8 cellular contexts compared by ENCODE assay signal in genomic region chr3:47475029-47475569, GRCh38. TPM values are rescaled to one million over a fixed set of nuclear protein-coding genes. Genes with fewer than 3 reads are reported as not detected.
DNase-seq lines count a peak whose midpoint lies in the region; FAIRE-seq and TF ChIP-seq lines count a peak whose summit lies in the region.

No MANE protein-coding gene starts in this region.

- no peaks in the 10 kb centered on the region for H3K27me3 ChIP-seq in SJCRH30
- H3K27me3 ChIP-seq in H1 (replicated peaks in 1 of 4; ENCODE audit: control insufficient read depth in 3 of 4, extremely low read depth in 1 of 4, insufficient read depth in 3 of 4, low read length in 3 of 4): no peaks in the 10 kb centered on the region
- H3K27me3 ChIP-seq in muscle layer of colon (ENCODE audit: control insufficient read depth in 1 of 2, insufficient read depth in 2 of 2, low read length in 2 of 2): no peaks in the 10 kb centered on the region

- H3K9ac ChIP-seq in H1 (replicated peaks in 1 of 4; ENCODE audit: extremely low read depth in 1 of 4, low read depth in 3 of 4, low read length in 3 of 4) (peak overlapping the region in 3 of 4 experiments; percentile 49 to 68 (median 58); a peak in 5 of 7 replicates), muscle layer of colon (ENCODE audit: low read length) (peak overlapping the region; percentile 34)

- peaks cover 2% of the 10 kb centered on the region for H3K36me3 Mint-ChIP-seq in activated naive CD4-positive, alpha-beta T cell treated with anti-CD3 and anti-CD28 coated beads, Interleukin-2, amount 10 ng/mL, durations not matched to agents 7 days and 5 days

- H3K9me3 Mint-ChIP-seq in activated naive CD4-positive, alpha-beta T cell treated with anti-CD3 and anti-CD28 coated beads, Interleukin-2, amount 10 ng/mL, durations not matched to agents 7 days and 5 days: no peaks in the 10 kb centered on the region

- H4K5ac ChIP-seq in H1 (ENCODE audit: insufficient read length, low read depth, low read length): peak overlapping the region; percentile 26

- H2BK20ac ChIP-seq in H1 (ENCODE audit: low read length): no peak overlapping the region

- no peak for TF ChIP-seq POLR2A in H1 (IDR thresholded peaks at IDR 0.05; ENCODE audit: control extremely low read depth in 1 of 2, low read depth in 2 of 2, low read length in 2 of 2)

- H3K56ac ChIP-seq in H1 (replicated peaks; ENCODE audit: insufficient read length, low read depth, low read length): peak overlapping the region; percentile 19

- peak overlapping the region; percentile 94 for H3K4me3 Mint-ChIP-seq in activated naive CD4-positive, alpha-beta T cell treated with anti-CD3 and anti-CD28 coated beads, Interleukin-2, amount 10 ng/mL, durations not matched to agents 7 days and 5 days

- H3K4ac ChIP-seq in H1 (replicated peaks; ENCODE audit: insufficient read length, low read depth, low read length): no peak overlapping the region

- H4K20me1 ChIP-seq in H1 (replicated peaks in 1 of 2; ENCODE audit: control insufficient read depth in 1 of 2, insufficient read depth in 2 of 2, low read length in 2 of 2): peaks cover 0 to 12% of the 10 kb centered on the region in 2 experiments

- H3K4me1 ChIP-seq in SJCRH30 (no peaks in the 10 kb centered on the region), H1 (replicated peaks in 1 of 4; ENCODE audit: control insufficient read depth in 3 of 4, insufficient read depth in 4 of 4, low read length in 3 of 4) (peaks cover 3 to 6% (median 4%) of the 10 kb centered on the region in 4 experiments; a peak in 3 of 7 replicates), muscle layer of colon (ENCODE audit: insufficient read depth, low read length) (peaks cover 20% of the 10 kb centered on the region)

- H2AK5ac ChIP-seq in H1 (ENCODE audit: low read depth, low read length): no peak overlapping the region

- H4K8ac ChIP-seq in H1 (ENCODE audit: extremely low read depth, insufficient read depth, low read length): no peak overlapping the region; the same call in 1 of the 2 replicates

- peak overlapping the region; percentile 89 for H3K27ac Mint-ChIP-seq in activated naive CD4-positive, alpha-beta T cell treated with anti-CD3 and anti-CD28 coated beads, Interleukin-2, amount 10 ng/mL, durations not matched to agents 7 days and 5 days

- TF ChIP-seq CTCF in H1 (IDR thresholded peaks at IDR 0.05; ENCODE audit: control extremely low read depth in 1 of 3, insufficient read depth in 1 of 3, low read depth in 1 of 3, low read length in 3 of 3): no peak

- no peaks in the 10 kb centered on the region for H3K27me3 Mint-ChIP-seq in activated naive CD4-positive, alpha-beta T cell treated with anti-CD3 and anti-CD28 coated beads, Interleukin-2, amount 10 ng/mL, durations not matched to agents 7 days and 5 days

- H3K4me3 ChIP-seq in SJCRH30 (peak overlapping the region; percentile 93), H1 (ENCODE audit: extremely low read depth in 1 of 4, insufficient read depth in 2 of 4, low read depth in 3 of 4, low read length in 4 of 4) (peak overlapping the region; percentile 76 to 91 (median 86)), muscle layer of colon (ENCODE audit: low read depth in 1 of 2, low read length in 2 of 2) (peak overlapping the region; percentile 69 to 80)

- H2BK15ac ChIP-seq in H1 (ENCODE audit: low read length): no peak overlapping the region

- 4% methylated on average over 24 of the region's 24 CpGs; no CpG with 5 or more reads in 1 of the 2 experiments for WGBS in H1 (ENCODE audit: extremely low coverage in 1 of 2, insufficient coverage in 1 of 2, insufficient read length in 1 of 2, insufficient replicate concordance in 2 of 2, low coverage in 1 of 2, low lambda C conversion rate in 2 of 2, missing lambda C conversion rate in 1 of 2), 2 experiments

- no peak overlapping the region for H3K14ac ChIP-seq in H1 (ENCODE audit: insufficient read length)

- H3K36me3 ChIP-seq in SJCRH30 (no peaks in the 10 kb centered on the region), H1 (ENCODE audit: control insufficient read depth in 2 of 4, insufficient read depth in 4 of 4, low read length in 3 of 4) (no peaks in the 10 kb centered on the region), muscle layer of colon (ENCODE audit: insufficient read depth, low read length) (no peaks in the 10 kb centered on the region)

- 0 out of 2 replicates have a peak overlapping the region, but pooled peaks have one; percentile 21 for H3K27ac ChIP-seq in SJCRH30
- no peak overlapping the region for H3K27ac ChIP-seq in H1 (ENCODE audit: low read depth, low read length)
- H3K27ac ChIP-seq in muscle layer of colon (ENCODE audit: low read depth, low read length): peak overlapping the region; percentile 83

- TF ChIP-seq EP300 in H1 (IDR thresholded peaks at IDR 0.05; ENCODE audit: borderline replicate concordance in 1 of 2, low read depth in 2 of 2, low read length in 2 of 2): no peak

- peak overlapping the region; percentile 32; the same call in 1 of the 2 replicates for H3K18ac ChIP-seq in H1 (ENCODE audit: extremely low read depth, low read length)

- peaks cover 3% of the 10 kb centered on the region; the same call in 1 of the 2 replicates for H3K23me2 ChIP-seq in H1 (ENCODE audit: low read depth, low read length)

- H2BK12ac ChIP-seq in H1 (ENCODE audit: low read depth, low read length): no peak overlapping the region

- DNase-seq in activated naive CD4-positive, alpha-beta T cell treated with anti-CD3 and anti-CD28 coated beads, Interleukin-2, amount 10 ng/mL, durations not matched to agents 7 days and 5 days: peak; percentile 26
- DNase-seq in activated naive CD4-positive, alpha-beta T cell treated with anti-CD3 and anti-CD28 coated beads, Interleukin-2, amount 50 U/mL, for 16 hours: no peak
- no peak for DNase-seq in SJCRH30
- no peak for DNase-seq in H1 (ENCODE audit: low read depth in 1 of 2, low spot score in 2 of 2)
- peak; percentile 47 for DNase-seq in ureter (ENCODE audit: low spot score)
- no peak for DNase-seq in NCI-H2196 (lab: John Stamatoyannopoulos, UW; ENCODE audit: unreplicated experiment)
- DNase-seq in H4 (ENCODE audit: low spot score): no peak

- peaks cover 6% of the 10 kb centered on the region; the same call in 1 of the 2 replicates for H3K79me1 ChIP-seq in H1 (ENCODE audit: low read depth, low read length)

- peaks cover 31% of the 10 kb centered on the region for H3K4me1 Mint-ChIP-seq in activated naive CD4-positive, alpha-beta T cell treated with anti-CD3 and anti-CD28 coated beads, Interleukin-2, amount 10 ng/mL, durations not matched to agents 7 days and 5 days

- H4K91ac ChIP-seq in H1 (replicated peaks; ENCODE audit: insufficient read length, low read length): no peak overlapping the region

- no peak for TF ChIP-seq RAD21 in H1 (IDR thresholded peaks at IDR 0.05 in 1 of 2, conservative IDR thresholded peaks at IDR 0.05 in 1 of 2; ENCODE audit: low read depth in 2 of 2, low read length in 2 of 2)

- peaks cover 7 to 49% of the 10 kb centered on the region in 2 experiments for H3K79me2 ChIP-seq in H1 (ENCODE audit: control insufficient read depth in 1 of 2, insufficient read depth in 2 of 2, low read length in 2 of 2)

- FAIRE-seq in H1 (lab: Jason Lieb, UNC): no peak

- peak overlapping the region; percentile 77 to 78 for H3K4me2 ChIP-seq in H1 (ENCODE audit: insufficient read depth in 1 of 2, low read depth in 2 of 2, low read length in 2 of 2)

- CTCF ChIA-PET in activated naive CD4-positive, alpha-beta T cell treated with anti-CD3 and anti-CD28 coated beads, Interleukin-2, amount 10 ng/mL, durations not matched to agents 7 days and 5 days (lab: Charles Lee): interaction anchor here (0.8 to 2.9 kb wide), 4 partner anchors 38 to 327 kb away, joined by 3 to 40 read pairs (median 4); partner anchors contain the start of gene ELP6
- CTCF ChIA-PET in H1 (lab: Charles Lee; ENCODE audit: partially characterized antibody): interaction anchor here (0.8 to 2.2 kb wide), 12 partner anchors 9 to 54 kb away, joined by 3 to 8 read pairs (median 4); no protein-coding TSS in a partner anchor

- H3K23ac ChIP-seq in H1 (ENCODE audit: insufficient read length): no peak overlapping the region

- no peak overlapping the region for H2BK5ac ChIP-seq in H1 (ENCODE audit: low read depth, low read length)

- POLR2A ChIA-PET in H1 (lab: Charles Lee; ENCODE audit: partially characterized antibody): interaction anchor here (0.8 to 1.7 kb wide), 5 partner anchors 9 to 350 kb away, joined by 3 to 5 read pairs (median 3); no protein-coding TSS in a partner anchor

- H2AFZ ChIP-seq in H1 (ENCODE audit: low read length): no peak overlapping the region

- no peak overlapping the region for H2BK120ac ChIP-seq in H1 (replicated peaks; ENCODE audit: low read depth, low read length)

- H3K9me3 ChIP-seq in SJCRH30 (replicated peaks): no peaks in the 10 kb centered on the region
- H3K9me3 ChIP-seq in H1 (ENCODE audit: insufficient read depth in 2 of 2, low read depth in 1 of 2, low read length in 1 of 2): no peaks in the 10 kb centered on the region
- no peaks in the 10 kb centered on the region for H3K9me3 ChIP-seq in muscle layer of colon (ENCODE audit: low read length)

TF ChIP-seq in H1, 55 proteins besides CTCF, POLR2A, EP300 and RAD21 (continues in another document):
- no peak for TF ChIP-seq SP4 (IDR thresholded peaks at IDR 0.05; ENCODE audit: low read length)

RNA-seq across cellular contexts. Expression of gene SCAP, which starts 0.6 kb away (rescaled TPM):
- total RNA-seq in SJCRH30 (2014; rRNA removed; shearing (Covaris generic)): 47.5 and 48.4 TPM in 2 replicates
- total RNA-seq in H1 (2021; fragmentation: NEBNext Ultra II Directional; extraction: Animal tissue kit (Norgen Biotek cat#: 25700)): 110 and 114 TPM in 2 replicates
- polyA plus RNA-seq in H1 (2011; rRNA removed): 74.0 and 103 TPM in 2 replicates
- polyA plus RNA-seq in H1 (2011; cell fraction: cytosol; rRNA removed): 54.6 TPM
- 199 TPM for polyA plus RNA-seq in H1 (2011; cell fraction: nucleus; rRNA removed)
- 90.9 to 110 TPM (median 102 TPM) in 4 replicates for polyA plus RNA-seq in H1 (2012, experiment 1 of 2)
- polyA plus RNA-seq in H1 (2012, experiment 2 of 2): 93.2 TPM
- polyA plus RNA-seq in H1 (2013, experiment 1 of 2): 90.5 TPM
- polyA plus RNA-seq in H1 (2013, experiment 2 of 2): 93.1 TPM
- 153 and 157 TPM in 2 replicates for polyA minus RNA-seq in H1 (2011; rRNA and poly(A)+ RNA removed)
- polyA minus RNA-seq in H1 (2011; cell fraction: cytosol; rRNA and poly(A)+ RNA removed): 108 TPM
- polyA minus RNA-seq in H1 (2011; cell fraction: nucleus; rRNA and poly(A)+ RNA removed): 97.7 TPM
- total RNA-seq in ureter: 139 TPM
- 24.7 and 26.1 TPM in 2 replicates for total RNA-seq in H4 (2014; rRNA removed; shearing (Covaris generic))

RNA-seq across cellular contexts. Expression of gene ELP6, which starts 38.4 kb away (rescaled TPM):
- total RNA-seq in SJCRH30 (2014; rRNA removed; shearing (Covaris generic)): 36.1 and 41.4 TPM in 2 replicates
- total RNA-seq in H1 (2021; fragmentation: NEBNext Ultra II Directional; extraction: Animal tissue kit (Norgen Biotek cat#: 25700)): 49.6 and 51.1 TPM in 2 replicates
- polyA plus RNA-seq in H1 (2011; rRNA removed): 78.5 and 78.7 TPM in 2 replicates
- polyA plus RNA-seq in H1 (2011; cell fraction: cytosol; rRNA removed): 108 TPM
- 65.9 TPM for polyA plus RNA-seq in H1 (2011; cell fraction: nucleus; rRNA removed)
- polyA plus RNA-seq in H1 (2012, experiment 1 of 2): 45.7 to 73.3 TPM (median 64.5 TPM) in 4 replicates
- 58.5 TPM for polyA plus RNA-seq in H1 (2012, experiment 2 of 2)
- polyA plus RNA-seq in H1 (2013, experiment 1 of 2): 33.6 TPM
- 35.0 TPM for polyA plus RNA-seq in H1 (2013, experiment 2 of 2)
- polyA minus RNA-seq in H1 (2011; rRNA and poly(A)+ RNA removed): 78.1 and 89.9 TPM in 2 replicates
- 33.2 TPM for polyA minus RNA-seq in H1 (2011; cell fraction: cytosol; rRNA and poly(A)+ RNA removed)
- 71.8 TPM for polyA minus RNA-seq in H1 (2011; cell fraction: nucleus; rRNA and poly(A)+ RNA removed)
- 25.8 TPM for total RNA-seq in ureter
- 21.0 and 35.4 TPM in 2 replicates for total RNA-seq in H4 (2014; rRNA removed; shearing (Covaris generic))

Comparison
In these comparisons a context has a peak if more than half of its experiments do, and no peak if none do; other contexts are left out.
1. DNase-seq: peak in activated naive CD4-positive, alpha-beta T cell treated with anti-CD3 and anti-CD28 coated beads, Interleukin-2, amount 10 ng/mL, durations not matched to agents 7 days and 5 days (single experiment) and ureter (single experiment); none in activated naive CD4-positive, alpha-beta T cell treated with anti-CD3 and anti-CD28 coated beads, Interleukin-2, amount 50 U/mL, for 16 hours (single experiment), SJCRH30 (0 of 2), H1 (0 of 2), NCI-H2196 (single experiment) and H4 (single experiment).
2. Peak in every context shown above with its lines, with median percentiles within 50 percentile points of each other: H3K4me3 ChIP-seq.